In genomic region chr2:88615822-88616221, GRCh38 we compare ENCODE assay signal across 1 cellular context.
TF ChIP-seq lines count a peak whose summit lies in the region.

No MANE protein-coding gene starts in this region.

TF ChIP-seq in GM12878, 131 proteins besides CTCF, POLR2A, EP300 and RAD21 (continued from another document and continues in another):
- TF ChIP-seq, protein P1, sequence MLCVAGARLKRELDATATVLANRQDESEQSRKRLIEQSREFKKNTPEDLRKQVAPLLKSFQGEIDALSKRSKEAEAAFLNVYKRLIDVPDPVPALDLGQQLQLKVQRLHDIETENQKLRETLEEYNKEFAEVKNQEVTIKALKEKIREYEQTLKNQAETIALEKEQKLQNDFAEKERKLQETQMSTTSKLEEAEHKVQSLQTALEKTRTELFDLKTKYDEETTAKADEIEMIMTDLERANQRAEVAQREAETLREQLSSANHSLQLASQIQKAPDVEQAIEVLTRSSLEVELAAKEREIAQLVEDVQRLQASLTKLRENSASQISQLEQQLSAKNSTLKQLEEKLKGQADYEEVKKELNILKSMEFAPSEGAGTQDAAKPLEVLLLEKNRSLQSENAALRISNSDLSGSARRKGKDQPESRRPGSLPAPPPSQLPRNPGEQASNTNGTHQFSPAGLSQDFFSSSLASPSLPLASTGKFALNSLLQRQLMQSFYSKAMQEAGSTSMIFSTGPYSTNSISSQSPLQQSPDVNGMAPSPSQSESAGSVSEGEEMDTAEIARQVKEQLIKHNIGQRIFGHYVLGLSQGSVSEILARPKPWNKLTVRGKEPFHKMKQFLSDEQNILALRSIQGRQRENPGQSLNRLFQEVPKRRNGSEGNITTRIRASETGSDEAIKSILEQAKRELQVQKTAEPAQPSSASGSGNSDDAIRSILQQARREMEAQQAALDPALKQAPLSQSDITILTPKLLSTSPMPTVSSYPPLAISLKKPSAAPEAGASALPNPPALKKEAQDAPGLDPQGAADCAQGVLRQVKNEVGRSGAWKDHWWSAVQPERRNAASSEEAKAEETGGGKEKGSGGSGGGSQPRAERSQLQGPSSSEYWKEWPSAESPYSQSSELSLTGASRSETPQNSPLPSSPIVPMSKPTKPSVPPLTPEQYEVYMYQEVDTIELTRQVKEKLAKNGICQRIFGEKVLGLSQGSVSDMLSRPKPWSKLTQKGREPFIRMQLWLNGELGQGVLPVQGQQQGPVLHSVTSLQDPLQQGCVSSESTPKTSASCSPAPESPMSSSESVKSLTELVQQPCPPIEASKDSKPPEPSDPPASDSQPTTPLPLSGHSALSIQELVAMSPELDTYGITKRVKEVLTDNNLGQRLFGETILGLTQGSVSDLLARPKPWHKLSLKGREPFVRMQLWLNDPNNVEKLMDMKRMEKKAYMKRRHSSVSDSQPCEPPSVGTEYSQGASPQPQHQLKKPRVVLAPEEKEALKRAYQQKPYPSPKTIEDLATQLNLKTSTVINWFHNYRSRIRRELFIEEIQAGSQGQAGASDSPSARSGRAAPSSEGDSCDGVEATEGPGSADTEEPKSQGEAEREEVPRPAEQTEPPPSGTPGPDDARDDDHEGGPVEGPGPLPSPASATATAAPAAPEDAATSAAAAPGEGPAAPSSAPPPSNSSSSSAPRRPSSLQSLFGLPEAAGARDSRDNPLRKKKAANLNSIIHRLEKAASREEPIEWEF (IDR thresholded peaks at IDR 0.05; ENCODE audit: insufficient replicate concordance, low read depth, low read length): no peak
- TF ChIP-seq BACH1 (IDR thresholded peaks at IDR 0.05; ENCODE audit: borderline replicate concordance) (no peak), CREM (IDR thresholded peaks at IDR 0.05; ENCODE audit: low read depth) (peak; percentile 40), GABPA (IDR thresholded peaks at IDR 0.05; ENCODE audit: low read depth) (no peak), JUNB (IDR thresholded peaks at IDR 0.05) (0 out of 2 replicates have a peak, but pooled peaks have one; percentile 45), KDM1A (IDR thresholded peaks at IDR 0.05; ENCODE audit: borderline replicate concordance) (no peak), ZBTB11 (CRISPR knock-in tag; IDR thresholded peaks at IDR 0.05) (no peak), CEBPB (IDR thresholded peaks at IDR 0.05; ENCODE audit: borderline replicate concordance in 1 of 2, low read depth in 2 of 2, low read length in 2 of 2) (no peak), MTA3 (IDR thresholded peaks at IDR 0.05; ENCODE audit: borderline replicate concordance, low read length) (0 out of 2 replicates have a peak, but pooled peaks have one; percentile 20), SRF (IDR thresholded peaks at IDR 0.05; ENCODE audit: low read depth in 2 of 2, low read length in 2 of 2) (no peak), NR2F1 (conservative IDR thresholded peaks at IDR 0.05) (no peak), GATAD2B (conservative IDR thresholded peaks at IDR 0.05; ENCODE audit: low read depth) (no peak), PAX8 (IDR thresholded peaks at IDR 0.05) (no peak), MEF2B (IDR thresholded peaks at IDR 0.05; ENCODE audit: partially characterized antibody, poor library complexity, severe bottlenecking) (peak; percentile 29), NR2C1 (IDR thresholded peaks at IDR 0.05) (no peak), BRCA1 (IDR thresholded peaks at IDR 0.05; ENCODE audit: low read depth, low read length) (no peak), CHD2 (IDR thresholded peaks at IDR 0.05; ENCODE audit: borderline replicate concordance, low read depth, low read length) (no peak), SUZ12 (IDR thresholded peaks at IDR 0.05; ENCODE audit: unreplicated experiment) (no peak), RB1 (IDR thresholded peaks at IDR 0.05; ENCODE audit: borderline replicate concordance) (no peak), NFYA (IDR thresholded peaks at IDR 0.05; ENCODE audit: borderline replicate concordance, low read depth, low read length) (no peak), RELA (IDR thresholded peaks at IDR 0.05; ENCODE audit: borderline replicate concordance, partially characterized antibody) (no peak), ZNF24 (IDR thresholded peaks at IDR 0.05) (no peak)
- TF ChIP-seq, protein P2, sequence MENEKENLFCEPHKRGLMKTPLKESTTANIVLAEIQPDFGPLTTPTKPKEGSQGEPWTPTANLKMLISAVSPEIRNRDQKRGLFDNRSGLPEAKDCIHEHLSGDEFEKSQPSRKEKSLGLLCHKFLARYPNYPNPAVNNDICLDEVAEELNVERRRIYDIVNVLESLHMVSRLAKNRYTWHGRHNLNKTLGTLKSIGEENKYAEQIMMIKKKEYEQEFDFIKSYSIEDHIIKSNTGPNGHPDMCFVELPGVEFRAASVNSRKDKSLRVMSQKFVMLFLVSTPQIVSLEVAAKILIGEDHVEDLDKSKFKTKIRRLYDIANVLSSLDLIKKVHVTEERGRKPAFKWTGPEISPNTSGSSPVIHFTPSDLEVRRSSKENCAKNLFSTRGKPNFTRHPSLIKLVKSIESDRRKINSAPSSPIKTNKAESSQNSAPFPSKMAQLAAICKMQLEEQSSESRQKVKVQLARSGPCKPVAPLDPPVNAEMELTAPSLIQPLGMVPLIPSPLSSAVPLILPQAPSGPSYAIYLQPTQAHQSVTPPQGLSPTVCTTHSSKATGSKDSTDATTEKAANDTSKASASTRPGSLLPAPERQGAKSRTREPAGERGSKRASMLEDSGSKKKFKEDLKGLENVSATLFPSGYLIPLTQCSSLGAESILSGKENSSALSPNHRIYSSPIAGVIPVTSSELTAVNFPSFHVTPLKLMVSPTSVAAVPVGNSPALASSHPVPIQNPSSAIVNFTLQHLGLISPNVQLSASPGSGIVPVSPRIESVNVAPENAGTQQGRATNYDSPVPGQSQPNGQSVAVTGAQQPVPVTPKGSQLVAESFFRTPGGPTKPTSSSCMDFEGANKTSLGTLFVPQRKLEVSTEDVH (IDR thresholded peaks at IDR 0.05; ENCODE audit: low read depth, partially characterized antibody): no peak
- TF ChIP-seq, protein P3, sequence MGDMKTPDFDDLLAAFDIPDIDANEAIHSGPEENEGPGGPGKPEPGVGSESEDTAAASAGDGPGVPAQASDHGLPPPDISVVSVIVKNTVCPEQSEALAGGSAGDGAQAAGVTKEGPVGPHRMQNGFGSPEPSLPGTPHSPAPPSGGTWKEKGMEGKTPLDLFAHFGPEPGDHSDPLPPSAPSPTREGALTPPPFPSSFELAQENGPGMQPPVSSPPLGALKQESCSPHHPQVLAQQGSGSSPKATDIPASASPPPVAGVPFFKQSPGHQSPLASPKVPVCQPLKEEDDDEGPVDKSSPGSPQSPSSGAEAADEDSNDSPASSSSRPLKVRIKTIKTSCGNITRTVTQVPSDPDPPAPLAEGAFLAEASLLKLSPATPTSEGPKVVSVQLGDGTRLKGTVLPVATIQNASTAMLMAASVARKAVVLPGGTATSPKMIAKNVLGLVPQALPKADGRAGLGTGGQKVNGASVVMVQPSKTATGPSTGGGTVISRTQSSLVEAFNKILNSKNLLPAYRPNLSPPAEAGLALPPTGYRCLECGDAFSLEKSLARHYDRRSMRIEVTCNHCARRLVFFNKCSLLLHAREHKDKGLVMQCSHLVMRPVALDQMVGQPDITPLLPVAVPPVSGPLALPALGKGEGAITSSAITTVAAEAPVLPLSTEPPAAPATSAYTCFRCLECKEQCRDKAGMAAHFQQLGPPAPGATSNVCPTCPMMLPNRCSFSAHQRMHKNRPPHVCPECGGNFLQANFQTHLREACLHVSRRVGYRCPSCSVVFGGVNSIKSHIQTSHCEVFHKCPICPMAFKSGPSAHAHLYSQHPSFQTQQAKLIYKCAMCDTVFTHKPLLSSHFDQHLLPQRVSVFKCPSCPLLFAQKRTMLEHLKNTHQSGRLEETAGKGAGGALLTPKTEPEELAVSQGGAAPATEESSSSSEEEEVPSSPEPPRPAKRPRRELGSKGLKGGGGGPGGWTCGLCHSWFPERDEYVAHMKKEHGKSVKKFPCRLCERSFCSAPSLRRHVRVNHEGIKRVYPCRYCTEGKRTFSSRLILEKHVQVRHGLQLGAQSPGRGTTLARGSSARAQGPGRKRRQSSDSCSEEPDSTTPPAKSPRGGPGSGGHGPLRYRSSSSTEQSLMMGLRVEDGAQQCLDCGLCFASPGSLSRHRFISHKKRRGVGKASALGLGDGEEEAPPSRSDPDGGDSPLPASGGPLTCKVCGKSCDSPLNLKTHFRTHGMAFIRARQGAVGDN (IDR thresholded peaks at IDR 0.05): peak; percentile 73
- TF ChIP-seq, protein P4, sequence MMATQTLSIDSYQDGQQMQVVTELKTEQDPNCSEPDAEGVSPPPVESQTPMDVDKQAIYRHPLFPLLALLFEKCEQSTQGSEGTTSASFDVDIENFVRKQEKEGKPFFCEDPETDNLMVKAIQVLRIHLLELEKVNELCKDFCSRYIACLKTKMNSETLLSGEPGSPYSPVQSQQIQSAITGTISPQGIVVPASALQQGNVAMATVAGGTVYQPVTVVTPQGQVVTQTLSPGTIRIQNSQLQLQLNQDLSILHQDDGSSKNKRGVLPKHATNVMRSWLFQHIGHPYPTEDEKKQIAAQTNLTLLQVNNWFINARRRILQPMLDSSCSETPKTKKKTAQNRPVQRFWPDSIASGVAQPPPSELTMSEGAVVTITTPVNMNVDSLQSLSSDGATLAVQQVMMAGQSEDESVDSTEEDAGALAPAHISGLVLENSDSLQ (IDR thresholded peaks at IDR 0.05): no peak
- TF ChIP-seq, protein P5, sequence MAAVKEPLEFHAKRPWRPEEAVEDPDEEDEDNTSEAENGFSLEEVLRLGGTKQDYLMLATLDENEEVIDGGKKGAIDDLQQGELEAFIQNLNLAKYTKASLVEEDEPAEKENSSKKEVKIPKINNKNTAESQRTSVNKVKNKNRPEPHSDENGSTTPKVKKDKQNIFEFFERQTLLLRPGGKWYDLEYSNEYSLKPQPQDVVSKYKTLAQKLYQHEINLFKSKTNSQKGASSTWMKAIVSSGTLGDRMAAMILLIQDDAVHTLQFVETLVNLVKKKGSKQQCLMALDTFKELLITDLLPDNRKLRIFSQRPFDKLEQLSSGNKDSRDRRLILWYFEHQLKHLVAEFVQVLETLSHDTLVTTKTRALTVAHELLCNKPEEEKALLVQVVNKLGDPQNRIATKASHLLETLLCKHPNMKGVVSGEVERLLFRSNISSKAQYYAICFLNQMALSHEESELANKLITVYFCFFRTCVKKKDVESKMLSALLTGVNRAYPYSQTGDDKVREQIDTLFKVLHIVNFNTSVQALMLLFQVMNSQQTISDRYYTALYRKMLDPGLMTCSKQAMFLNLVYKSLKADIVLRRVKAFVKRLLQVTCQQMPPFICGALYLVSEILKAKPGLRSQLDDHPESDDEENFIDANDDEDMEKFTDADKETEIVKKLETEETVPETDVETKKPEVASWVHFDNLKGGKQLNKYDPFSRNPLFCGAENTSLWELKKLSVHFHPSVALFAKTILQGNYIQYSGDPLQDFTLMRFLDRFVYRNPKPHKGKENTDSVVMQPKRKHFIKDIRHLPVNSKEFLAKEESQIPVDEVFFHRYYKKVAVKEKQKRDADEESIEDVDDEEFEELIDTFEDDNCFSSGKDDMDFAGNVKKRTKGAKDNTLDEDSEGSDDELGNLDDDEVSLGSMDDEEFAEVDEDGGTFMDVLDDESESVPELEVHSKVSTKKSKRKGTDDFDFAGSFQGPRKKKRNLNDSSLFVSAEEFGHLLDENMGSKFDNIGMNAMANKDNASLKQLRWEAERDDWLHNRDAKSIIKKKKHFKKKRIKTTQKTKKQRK (IDR thresholded peaks at IDR 0.05; ENCODE audit: low read depth, low read length): no peak
- TF ChIP-seq, protein P6, sequence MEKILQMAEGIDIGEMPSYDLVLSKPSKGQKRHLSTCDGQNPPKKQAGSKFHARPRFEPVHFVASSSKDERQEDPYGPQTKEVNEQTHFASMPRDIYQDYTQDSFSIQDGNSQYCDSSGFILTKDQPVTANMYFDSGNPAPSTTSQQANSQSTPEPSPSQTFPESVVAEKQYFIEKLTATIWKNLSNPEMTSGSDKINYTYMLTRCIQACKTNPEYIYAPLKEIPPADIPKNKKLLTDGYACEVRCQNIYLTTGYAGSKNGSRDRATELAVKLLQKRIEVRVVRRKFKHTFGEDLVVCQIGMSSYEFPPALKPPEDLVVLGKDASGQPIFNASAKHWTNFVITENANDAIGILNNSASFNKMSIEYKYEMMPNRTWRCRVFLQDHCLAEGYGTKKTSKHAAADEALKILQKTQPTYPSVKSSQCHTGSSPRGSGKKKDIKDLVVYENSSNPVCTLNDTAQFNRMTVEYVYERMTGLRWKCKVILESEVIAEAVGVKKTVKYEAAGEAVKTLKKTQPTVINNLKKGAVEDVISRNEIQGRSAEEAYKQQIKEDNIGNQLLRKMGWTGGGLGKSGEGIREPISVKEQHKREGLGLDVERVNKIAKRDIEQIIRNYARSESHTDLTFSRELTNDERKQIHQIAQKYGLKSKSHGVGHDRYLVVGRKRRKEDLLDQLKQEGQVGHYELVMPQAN (conservative IDR thresholded peaks at IDR 0.05): no peak
- TF ChIP-seq, protein P7, sequence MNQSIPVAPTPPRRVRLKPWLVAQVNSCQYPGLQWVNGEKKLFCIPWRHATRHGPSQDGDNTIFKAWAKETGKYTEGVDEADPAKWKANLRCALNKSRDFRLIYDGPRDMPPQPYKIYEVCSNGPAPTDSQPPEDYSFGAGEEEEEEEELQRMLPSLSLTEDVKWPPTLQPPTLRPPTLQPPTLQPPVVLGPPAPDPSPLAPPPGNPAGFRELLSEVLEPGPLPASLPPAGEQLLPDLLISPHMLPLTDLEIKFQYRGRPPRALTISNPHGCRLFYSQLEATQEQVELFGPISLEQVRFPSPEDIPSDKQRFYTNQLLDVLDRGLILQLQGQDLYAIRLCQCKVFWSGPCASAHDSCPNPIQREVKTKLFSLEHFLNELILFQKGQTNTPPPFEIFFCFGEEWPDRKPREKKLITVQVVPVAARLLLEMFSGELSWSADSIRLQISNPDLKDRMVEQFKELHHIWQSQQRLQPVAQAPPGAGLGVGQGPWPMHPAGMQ (IDR thresholded peaks at IDR 0.05; ENCODE audit: borderline replicate concordance): no peak
- TF ChIP-seq, protein P8, sequence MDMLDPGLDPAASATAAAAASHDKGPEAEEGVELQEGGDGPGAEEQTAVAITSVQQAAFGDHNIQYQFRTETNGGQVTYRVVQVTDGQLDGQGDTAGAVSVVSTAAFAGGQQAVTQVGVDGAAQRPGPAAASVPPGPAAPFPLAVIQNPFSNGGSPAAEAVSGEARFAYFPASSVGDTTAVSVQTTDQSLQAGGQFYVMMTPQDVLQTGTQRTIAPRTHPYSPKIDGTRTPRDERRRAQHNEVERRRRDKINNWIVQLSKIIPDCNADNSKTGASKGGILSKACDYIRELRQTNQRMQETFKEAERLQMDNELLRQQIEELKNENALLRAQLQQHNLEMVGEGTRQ (IDR thresholded peaks at IDR 0.05; ENCODE audit: borderline replicate concordance, low read depth, low read length): no peak; the same call in 1 of the 2 replicates
